ENCODE assay signal across 8 cellular contexts in genomic region chr7:92528188-92528957, GRCh38. TPM values are rescaled to one million over a fixed set of nuclear protein-coding genes. Genes with fewer than 3 reads are reported as not detected.
DNase-seq lines count a peak whose midpoint lies in the region; ATAC-seq and TF ChIP-seq lines count a peak whose summit lies in the region.

PEX1 (minus strand) TSS chr7:92528520; CDS start chr7:92528435, 85 bp downstream.
RBM48 (plus strand) TSS chr7:92528795; CDS start chr7:92528814, 19 bp downstream.

- intact Hi-C loops in CD8-positive, alpha-beta T cell (cut with DNase I, micrococcal nuclease), result loop anchor here (1.0 to 5.0 kb wide), 19 partner anchors 62 to 704 kb away; partner anchors contain the start of genes FAM133B (in 2 of the 2), GATAD1 (in 2 of the 2), MTERF1 (in 2 of the 2) and VPS50 (in 2 of the 2)
- intact Hi-C loops in activated CD4-positive, alpha-beta memory T cell treated with anti-CD3 and anti-CD28 coated beads for 36 hours (cut with micrococcal nuclease), result loop anchor here (1.0 to 5.0 kb wide), 13 partner anchors 62 to 704 kb away; partner anchors contain the start of genes AKAP9, ANKIB1, CYP51A1 and FAM133B

- no peaks in the 10 kb centered on the region for H3K27me3 Mint-ChIP-seq in CD8-positive, alpha-beta T cell (ENCODE audit: low read depth)
- H3K27me3 Mint-ChIP-seq in activated CD4-positive, alpha-beta memory T cell treated with anti-CD3 and anti-CD28 coated beads for 36 hours, result peaks cover 2% of the 10 kb centered on the region

- peaks cover 23% of the 10 kb centered on the region for H3K36me3 ChIP-seq in CD8-positive, alpha-beta T cell (ENCODE audit: insufficient read depth, low read length)
- peaks cover 5 to 23% (median 19%) of the 10 kb centered on the region in 4 donors for H3K36me3 ChIP-seq in liver (ENCODE audit: control insufficient read depth in 4 of 4, insufficient read depth in 3 of 4, low read depth in 1 of 4, low read length in 3 of 4)

- peak within 1 kb of the TSS; percentile 95 for H3K4me3 ChIP-seq in CD8-positive, alpha-beta T cell (ENCODE audit: low read depth, low read length)
- H3K4me3 ChIP-seq in liver (ENCODE audit: low read depth in 1 of 3, low read length in 3 of 3), result peak within 1 kb of the TSS; percentile 73 to 98 (median 98)

- peaks cover 22% of the 10 kb centered on the region for H3K4me1 ChIP-seq in CD8-positive, alpha-beta T cell (ENCODE audit: insufficient read depth, low read length)
- H3K4me1 ChIP-seq in liver (ENCODE audit: control insufficient read depth in 4 of 4, insufficient read depth in 4 of 4, low read length in 3 of 4), result peaks cover 2 to 20% (median 16%) of the 10 kb centered on the region in 4 donors

- H3K27me3 ChIP-seq in CD8-positive, alpha-beta T cell (ENCODE audit: insufficient read depth, low read length), result no peaks in the 10 kb centered on the region
- H3K27me3 ChIP-seq in liver (ENCODE audit: control insufficient read depth in 4 of 4, insufficient read depth in 4 of 4, low read length in 3 of 4), result no peaks in the 10 kb centered on the region

- DNase-seq in CD8-positive, alpha-beta T cell, result peak; percentile 90 to 98 (median 94)
- DNase-seq in HK-2 (ENCODE audit: unreplicated experiment), result peak; percentile 98
- peak; percentile 97 for DNase-seq in NCI-H82 treated with DMSO at 0.1 percent for 48 hours (lab: John Stamatoyannopoulos, UW; ENCODE audit: unreplicated experiment)
- peak; percentile 98 for DNase-seq in activated CD4-positive, alpha-beta memory T cell treated with anti-CD3 and anti-CD28 coated beads for 36 hours
- DNase-seq in dermis microvascular lymphatic vessel endothelial cell (ENCODE audit: low read depth in 2 of 2), result peak; percentile 98 to 100
- peak; percentile 96 for DNase-seq in stimulated activated CD4-positive, alpha-beta T cell treated with anti-CD3 and anti-CD28 coated beads, Interleukin-4, amount 100 ng/mL, for 24 hours

- H3K9me3 Mint-ChIP-seq in CD8-positive, alpha-beta T cell, result no peaks in the 10 kb centered on the region
- no peaks in the 10 kb centered on the region for H3K9me3 Mint-ChIP-seq in activated CD4-positive, alpha-beta memory T cell treated with anti-CD3 and anti-CD28 coated beads for 36 hours

- TF ChIP-seq CTCF in CD8-positive, alpha-beta T cell (IDR thresholded peaks at IDR 0.05), result no peak
- TF ChIP-seq CTCF in liver (IDR thresholded peaks at IDR 0.05; ENCODE audit: low read depth, low read length, missing input control), result peak; percentile 46

- peak within 1 kb of the TSS; percentile 91 for H3K4me3 Mint-ChIP-seq in CD8-positive, alpha-beta T cell
- H3K4me3 Mint-ChIP-seq in activated CD4-positive, alpha-beta memory T cell treated with anti-CD3 and anti-CD28 coated beads for 36 hours, result peak within 1 kb of the TSS; percentile 90

- peaks cover 43% of the 10 kb centered on the region for H3K36me3 Mint-ChIP-seq in CD8-positive, alpha-beta T cell
- peaks cover 10% of the 10 kb centered on the region for H3K36me3 Mint-ChIP-seq in activated CD4-positive, alpha-beta memory T cell treated with anti-CD3 and anti-CD28 coated beads for 36 hours

- H3K27ac Mint-ChIP-seq in CD8-positive, alpha-beta T cell, result peak within 1 kb of the TSS; percentile 98
- peak within 1 kb of the TSS; percentile 89 for H3K27ac Mint-ChIP-seq in activated CD4-positive, alpha-beta memory T cell treated with anti-CD3 and anti-CD28 coated beads for 36 hours

- peak within 1 kb of the TSS; percentile 90 to 93 for H3K9ac ChIP-seq in liver (ENCODE audit: low read depth in 1 of 2, low read length in 2 of 2)

- WGBS in liver, result under 1% methylated on average over 79 of the region's 79 CpGs

- CTCF ChIA-PET in CD8-positive, alpha-beta T cell (lab: Charles Lee), result interaction anchor here (0.7 to 1.4 kb wide), 5 partner anchors 10 to 81 kb away, joined by 3 to 7 read pairs (median 3); partner anchors contain the start of gene GATAD1
- CTCF ChIA-PET in activated CD4-positive, alpha-beta memory T cell treated with anti-CD3 and anti-CD28 coated beads for 36 hours (lab: Charles Lee), result interaction anchor here (0.7 to 2.3 kb wide), 22 partner anchors 11 to 704 kb away, joined by 3 to 19 read pairs (median 4); partner anchors contain the start of genes ANKIB1, CYP51A1, FAM133B and GATAD1

- POLR2A ChIA-PET in CD8-positive, alpha-beta T cell (lab: Charles Lee), result interaction anchor here (0.6 to 3.1 kb wide), 22 partner anchors 11 to 704 kb away, joined by 3 to 22 read pairs (median 4); partner anchors contain the start of genes AKAP9, ANKIB1, CDK6 and CYP51A1
- POLR2A ChIA-PET in activated CD4-positive, alpha-beta memory T cell treated with anti-CD3 and anti-CD28 coated beads for 36 hours (lab: Charles Lee), result interaction anchor here (0.5 to 1.4 kb wide), 9 partner anchors 60 to 703 kb away, joined by 3 to 9 read pairs (median 5); partner anchors contain the start of genes ANKIB1, CDK6, FAM133B and GATAD1

- peak; percentile 89 for ATAC-seq in CD8-positive, alpha-beta T cell
- ATAC-seq in GM19452 (IDR thresholded peaks at IDR 0.05; ENCODE audit: unreplicated experiment), result peak; percentile 94

- peak within 1 kb of the TSS; percentile 91 for H3K27ac ChIP-seq in CD8-positive, alpha-beta T cell (ENCODE audit: low read depth, low read length)
- H3K27ac ChIP-seq in liver (ENCODE audit: low read depth in 1 of 2, low read length in 2 of 2), result peak within 1 kb of the TSS; percentile 84 to 86

- H3K9me3 ChIP-seq in CD8-positive, alpha-beta T cell (ENCODE audit: low read length), result no peaks in the 10 kb centered on the region
- H3K9me3 ChIP-seq in liver (ENCODE audit: control insufficient read depth in 4 of 4, low read length in 3 of 4), result no peaks in the 10 kb centered on the region

- TF ChIP-seq RAD21 in liver (IDR thresholded peaks at IDR 0.05), result peak; percentile 42 to 49

- H3K4me1 Mint-ChIP-seq in CD8-positive, alpha-beta T cell (ENCODE audit: low read depth), result peaks cover 51% of the 10 kb centered on the region
- H3K4me1 Mint-ChIP-seq in activated CD4-positive, alpha-beta memory T cell treated with anti-CD3 and anti-CD28 coated beads for 36 hours (ENCODE audit: low read depth), result peaks cover 23% of the 10 kb centered on the region

TF ChIP-seq in liver, 16 proteins besides CTCF, POLR2A, EP300 and RAD21 (continues in another document):
- TF ChIP-seq, protein P1, sequence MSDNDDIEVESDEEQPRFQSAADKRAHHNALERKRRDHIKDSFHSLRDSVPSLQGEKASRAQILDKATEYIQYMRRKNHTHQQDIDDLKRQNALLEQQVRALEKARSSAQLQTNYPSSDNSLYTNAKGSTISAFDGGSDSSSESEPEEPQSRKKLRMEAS (IDR thresholded peaks at IDR 0.05), result peak; percentile 59
- TF ChIP-seq TAF1 (conservative IDR thresholded peaks at IDR 0.05) (peak; percentile 71), EGR1 (IDR thresholded peaks at IDR 0.05; ENCODE audit: low read depth in 2 of 2) (peak in 1 of 2 donors; percentile 68), JUND (IDR thresholded peaks at IDR 0.05) (peak in 1 of 2 donors; percentile 36), FOXA1 (IDR thresholded peaks at IDR 0.05) (peak; percentile 25), NR2F2 (IDR thresholded peaks at IDR 0.05) (no peak), SP1 (IDR thresholded peaks at IDR 0.05) (peak; percentile 85), ATF3 (IDR thresholded peaks at IDR 0.05) (peak; percentile 59), YY1 (IDR thresholded peaks at IDR 0.05) (peak; percentile 100), GABPA (IDR thresholded peaks at IDR 0.05 in 1 of 2, conservative IDR thresholded peaks at IDR 0.05 in 1 of 2) (peak; percentile 68 to 96), RXRA (IDR thresholded peaks at IDR 0.05) (peak; percentile 22 to 50)
- TF ChIP-seq, protein P2, sequence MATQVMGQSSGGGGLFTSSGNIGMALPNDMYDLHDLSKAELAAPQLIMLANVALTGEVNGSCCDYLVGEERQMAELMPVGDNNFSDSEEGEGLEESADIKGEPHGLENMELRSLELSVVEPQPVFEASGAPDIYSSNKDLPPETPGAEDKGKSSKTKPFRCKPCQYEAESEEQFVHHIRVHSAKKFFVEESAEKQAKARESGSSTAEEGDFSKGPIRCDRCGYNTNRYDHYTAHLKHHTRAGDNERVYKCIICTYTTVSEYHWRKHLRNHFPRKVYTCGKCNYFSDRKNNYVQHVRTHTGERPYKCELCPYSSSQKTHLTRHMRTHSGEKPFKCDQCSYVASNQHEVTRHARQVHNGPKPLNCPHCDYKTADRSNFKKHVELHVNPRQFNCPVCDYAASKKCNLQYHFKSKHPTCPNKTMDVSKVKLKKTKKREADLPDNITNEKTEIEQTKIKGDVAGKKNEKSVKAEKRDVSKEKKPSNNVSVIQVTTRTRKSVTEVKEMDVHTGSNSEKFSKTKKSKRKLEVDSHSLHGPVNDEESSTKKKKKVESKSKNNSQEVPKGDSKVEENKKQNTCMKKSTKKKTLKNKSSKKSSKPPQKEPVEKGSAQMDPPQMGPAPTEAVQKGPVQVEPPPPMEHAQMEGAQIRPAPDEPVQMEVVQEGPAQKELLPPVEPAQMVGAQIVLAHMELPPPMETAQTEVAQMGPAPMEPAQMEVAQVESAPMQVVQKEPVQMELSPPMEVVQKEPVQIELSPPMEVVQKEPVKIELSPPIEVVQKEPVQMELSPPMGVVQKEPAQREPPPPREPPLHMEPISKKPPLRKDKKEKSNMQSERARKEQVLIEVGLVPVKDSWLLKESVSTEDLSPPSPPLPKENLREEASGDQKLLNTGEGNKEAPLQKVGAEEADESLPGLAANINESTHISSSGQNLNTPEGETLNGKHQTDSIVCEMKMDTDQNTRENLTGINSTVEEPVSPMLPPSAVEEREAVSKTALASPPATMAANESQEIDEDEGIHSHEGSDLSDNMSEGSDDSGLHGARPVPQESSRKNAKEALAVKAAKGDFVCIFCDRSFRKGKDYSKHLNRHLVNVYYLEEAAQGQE (IDR thresholded peaks at IDR 0.05), result no peak

RNA-seq across cellular contexts. Expression of gene PEX1, which starts in this region (rescaled TPM):
- total RNA-seq in CD8-positive, alpha-beta T cell, result 10 to 100 TPM; 17.8 to 18.1 TPM
- total RNA-seq in activated CD4-positive, alpha-beta memory T cell treated with anti-CD3 and anti-CD28 coated beads for 36 hours, result 10 to 100 TPM; 16.9 to 17.0 TPM
- total RNA-seq in dermis microvascular lymphatic vessel endothelial cell (9.2 and 10.0 TPM in 2 replicates), liver (10 to 100 TPM in 1 of 2 donors, 1 to 10 TPM in 1; 8.4 to 18.2 TPM)
- polyA plus RNA-seq in liver, result 1 to 10 TPM; 7.2 to 9.5 TPM

RNA-seq across cellular contexts. Expression of gene RBM48, which starts in this region (rescaled TPM):
- total RNA-seq in CD8-positive, alpha-beta T cell, result 10 to 100 TPM; 52.7 to 54.6 TPM
- 10 to 100 TPM; 11.7 to 14.0 TPM for total RNA-seq in activated CD4-positive, alpha-beta memory T cell treated with anti-CD3 and anti-CD28 coated beads for 36 hours
- total RNA-seq in dermis microvascular lymphatic vessel endothelial cell (7.3 and 9.2 TPM in 2 replicates), liver (1 to 10 TPM; 8.5 to 9.7 TPM)
- 1 to 10 TPM; 3.3 to 5.2 TPM for polyA plus RNA-seq in liver

Comparison
In these comparisons a context has a peak if more than half of its experiments do, and no peak if none do; other contexts are left out.
1. Peak in every context shown above with its lines: DNase-seq, ATAC-seq, H3K4me3 ChIP-seq and H3K27ac ChIP-seq.